In the genomic region with DNA sequence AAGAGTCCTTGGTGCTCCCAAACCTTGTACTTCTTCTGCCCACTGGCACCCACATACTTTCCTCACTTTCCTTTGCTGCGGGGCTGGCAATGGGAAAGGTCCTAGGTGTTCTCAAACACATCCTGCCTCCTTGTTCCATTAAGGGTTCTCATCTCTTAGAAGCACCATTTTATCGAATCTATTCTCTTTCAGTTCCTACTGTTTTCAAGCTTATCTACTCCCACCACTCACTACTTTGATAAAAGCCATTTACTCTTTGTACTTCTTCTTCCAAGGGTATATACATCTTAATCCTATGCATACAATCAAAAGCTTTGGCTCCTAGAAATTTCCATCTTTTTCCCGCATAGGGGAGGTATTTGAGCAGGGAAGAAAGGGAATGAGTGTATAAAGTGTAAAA, we compare ENCODE assay signal across 28 cellular contexts.
"Had no signal": no experiment of that assay in that cellular context is flagged by ENCODE, and none has a peak within 500 bp of the region (broad histone marks: within the 10 kb centered on the region; RNA-seq: fewer than 3 reads in every experiment).

No MANE protein-coding gene starts in this region.

- FAIRE-seq: colon, endometrium, endothelial cell of umbilical vein, frontal cortex had no signal

- H3K4me3 ChIP-seq: colonic mucosa, coronary artery, dorsolateral prefrontal cortex, esophagus muscularis mucosa, esophagus squamous epithelium, gastrocnemius medialis, gastroesophageal sphincter, heart left ventricle, heart right ventricle had no signal

- H3K9me3 ChIP-seq: colonic mucosa, esophagus muscularis mucosa, esophagus squamous epithelium, gastrocnemius medialis, gastroesophageal sphincter, heart left ventricle, heart right ventricle had no signal

- H3K4me1 ChIP-seq: colonic mucosa, esophagus muscularis mucosa, esophagus squamous epithelium, foreskin keratinocyte, gastrocnemius medialis, gastroesophageal sphincter, heart left ventricle, heart right ventricle had no signal

- H3K36me3 ChIP-seq: colonic mucosa, esophagus muscularis mucosa, esophagus squamous epithelium, gastrocnemius medialis, gastroesophageal sphincter, heart left ventricle, heart right ventricle had no signal

- ATAC-seq: effector memory CD8-positive, alpha-beta T cell; esophagus mucosa; foreskin keratinocyte; gastrocnemius medialis; gastroesophageal sphincter; heart left ventricle; heart right ventricle had no signal

- H3K27ac ChIP-seq: colonic mucosa, coronary artery, dorsolateral prefrontal cortex, epithelial cell of prostate, esophagus muscularis mucosa, esophagus squamous epithelium, foreskin keratinocyte, gastrocnemius medialis, gastroesophageal sphincter, heart left ventricle, heart right ventricle had no signal

- DNase-seq: colonic mucosa; cortex of kidney; dermis blood vessel endothelial cell; dorsolateral prefrontal cortex; effector CD4-positive, alpha-beta T cell; effector CD8-positive, alpha-beta T cell; effector memory CD4-positive, alpha-beta T cell; effector memory CD8-positive, alpha-beta T cell; endodermal cell; erythroblast; esophagus squamous epithelium; foreskin fibroblast; foreskin keratinocyte; foreskin melanocyte; gastrocnemius medialis; glutamatergic neuron; head of caudate nucleus; heart left ventricle; heart right ventricle had no signal

- H3K27me3 ChIP-seq: colonic mucosa, esophagus muscularis mucosa, esophagus squamous epithelium, foreskin keratinocyte, gastrocnemius medialis, gastroesophageal sphincter, heart left ventricle, heart right ventricle had no signal
